Comparison of ENCODE assay signal across 16 cellular contexts in the genomic region with DNA sequence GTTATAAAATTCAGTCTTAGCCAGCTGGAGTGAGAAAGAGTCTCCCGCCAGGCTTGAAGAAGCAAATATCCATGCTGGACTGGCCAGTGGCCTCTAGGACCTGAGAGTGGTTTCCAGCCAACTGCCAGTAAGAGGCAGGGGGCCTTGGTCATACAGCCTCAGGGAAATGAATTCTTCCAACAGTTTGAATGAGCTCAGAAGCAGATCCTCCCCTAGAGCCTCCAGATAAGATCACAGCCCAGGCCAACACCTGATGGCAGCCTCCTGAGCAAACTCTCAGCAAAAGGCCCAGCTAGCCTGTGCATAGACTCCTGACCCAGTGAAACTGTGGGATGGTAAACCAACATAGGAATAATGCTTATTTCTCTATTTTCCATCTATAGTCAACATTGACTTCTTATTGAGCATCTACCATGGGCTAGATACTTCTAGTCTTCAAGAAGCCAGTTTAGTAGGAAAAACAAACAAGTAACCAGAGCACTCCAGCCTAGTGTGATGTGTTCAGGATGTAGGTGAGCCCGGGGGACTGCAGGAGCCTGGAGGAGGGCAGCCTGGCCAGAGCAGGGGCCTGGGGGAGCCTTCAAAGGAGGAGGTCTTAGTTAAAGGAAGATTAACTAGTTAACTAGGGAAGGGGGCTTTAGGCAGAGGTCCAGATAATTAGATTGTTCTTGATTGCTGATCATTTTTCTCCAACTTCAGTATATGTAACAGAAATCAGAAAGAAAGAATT.
A peak's percentile ranks its signal among the peaks of the same experiment; 100 is the strongest.
DNase-seq lines count a peak whose midpoint lies in the region; ATAC-seq and FAIRE-seq lines count a peak whose summit lies in the region.
"Had no signal": no experiment of that assay in that cellular context is flagged by ENCODE, and none has a peak within 500 bp of the region (broad histone marks: within the 10 kb centered on the region; RNA-seq: fewer than 3 reads in every experiment).

No MANE protein-coding gene starts in this region.

- H3K27me3 ChIP-seq in CD4-positive, CD25-positive, alpha-beta regulatory T cell (ENCODE audit: control insufficient read depth, insufficient read depth, low read length) = no peaks in the 10 kb centered on the region
- H3K27me3 ChIP-seq: left lung, sigmoid colon had no signal

- H3K4me1 Mint-ChIP-seq in CD4-positive, CD25-positive, alpha-beta regulatory T cell = peaks cover 16 to 38% (median 25%) of the 10 kb centered on the region in 4 donors
- peaks cover 56% of the 10 kb centered on the region for H3K4me1 Mint-ChIP-seq in activated naive CD8-positive, alpha-beta T cell (ENCODE audit: low read depth)
- H3K4me1 Mint-ChIP-seq in naive thymus-derived CD8-positive, alpha-beta T cell = peaks cover 15 to 55% (median 28%) of the 10 kb centered on the region in 4 donors

- H3K27ac ChIP-seq in CD4-positive, CD25-positive, alpha-beta regulatory T cell (ENCODE audit: insufficient read depth, low read length, poor library complexity, severe bottlenecking) = no peak overlapping the region
- no peak overlapping the region for H3K27ac ChIP-seq in caudate nucleus (ENCODE audit: low read depth, low read length)
- H3K27ac ChIP-seq: left lung, sigmoid colon had no signal

- H3K9me3 ChIP-seq in CD4-positive, CD25-positive, alpha-beta regulatory T cell (ENCODE audit: control insufficient read depth in 2 of 2, low read length in 2 of 2) = no peaks in the 10 kb centered on the region
- H3K9me3 ChIP-seq: left lung, sigmoid colon had no signal

- POLR2A ChIA-PET in naive thymus-derived CD8-positive, alpha-beta T cell (lab: Charles Lee) = interaction anchor here (0.5 to 1.2 kb wide), 3 partner anchors 7 to 593 kb away, joined by 3 to 4 read pairs (median 3); no protein-coding TSS in a partner anchor

- ATAC-seq in CD4-positive, CD25-positive, alpha-beta regulatory T cell (ENCODE audit: low read depth in 2 of 2) = no peak
- no peak for ATAC-seq in naive thymus-derived CD8-positive, alpha-beta T cell
- ATAC-seq in HG02973 (IDR thresholded peaks at IDR 0.05; ENCODE audit: unreplicated experiment) = no peak
- ATAC-seq in GM18511 (IDR thresholded peaks at IDR 0.05; ENCODE audit: unreplicated experiment) = no peak
- ATAC-seq: left lung had no signal

- H3K9me3 Mint-ChIP-seq in CD4-positive, CD25-positive, alpha-beta regulatory T cell = peaks cover 1 to 11% (median 8%) of the 10 kb centered on the region in 7 donors
- peaks cover 18% of the 10 kb centered on the region for H3K9me3 Mint-ChIP-seq in activated naive CD8-positive, alpha-beta T cell (ENCODE audit: low read depth)
- H3K9me3 Mint-ChIP-seq in naive thymus-derived CD8-positive, alpha-beta T cell = peaks cover 0 to 9% (median 2%) of the 10 kb centered on the region in 9 donors

- peak overlapping the region in 2 of 4 donors; percentile 73 for H3K4me3 Mint-ChIP-seq in CD4-positive, CD25-positive, alpha-beta regulatory T cell
- H3K4me3 Mint-ChIP-seq in activated naive CD8-positive, alpha-beta T cell = peak overlapping the region; percentile 56
- H3K4me3 Mint-ChIP-seq in naive thymus-derived CD8-positive, alpha-beta T cell = peak overlapping the region in 9 of 10 donors; percentile 57 to 78 (median 72)

- H3K4me3 ChIP-seq in CD4-positive, CD25-positive, alpha-beta regulatory T cell (ENCODE audit: low read depth, low read length) = peak overlapping the region; percentile 64
- H3K4me3 ChIP-seq: left lung, sigmoid colon had no signal

- H3K27me3 Mint-ChIP-seq in CD4-positive, CD25-positive, alpha-beta regulatory T cell = no peaks in the 10 kb centered on the region
- no peaks in the 10 kb centered on the region for H3K27me3 Mint-ChIP-seq in activated naive CD8-positive, alpha-beta T cell
- no peaks in the 10 kb centered on the region for H3K27me3 Mint-ChIP-seq in naive thymus-derived CD8-positive, alpha-beta T cell

- no peaks in the 10 kb centered on the region for H3K36me3 ChIP-seq in CD4-positive, CD25-positive, alpha-beta regulatory T cell (ENCODE audit: control insufficient read depth, insufficient read depth, low read length)
- H3K36me3 ChIP-seq: left lung, sigmoid colon had no signal

- peaks cover 21% of the 10 kb centered on the region for H3K4me1 ChIP-seq in CD4-positive, CD25-positive, alpha-beta regulatory T cell (ENCODE audit: control insufficient read depth, insufficient read depth, low read length, poor library complexity, severe bottlenecking)
- H3K4me1 ChIP-seq: sigmoid colon had no signal

- peak; percentile 75 for FAIRE-seq in GM19239 (lab: Jason Lieb, UNC)

- DNase-seq in CD4-positive, CD25-positive, alpha-beta regulatory T cell = no peak
- DNase-seq in GM19239 (ENCODE audit: insufficient read length, low spot score) (no peak), caudate nucleus (lab: John Stamatoyannopoulos, UW) (no peak), NCI-H345 treated with DMSO at 0.1 percent for 48 hours (lab: John Stamatoyannopoulos, UW; ENCODE audit: unreplicated experiment) (no peak)
- no peak for DNase-seq in naive thymus-derived CD8-positive, alpha-beta T cell
- DNase-seq: activated CD4-positive, alpha-beta T cell treated with anti-CD3 and anti-CD28 coated beads for 48 hours; activated T-cell treated with anti-CD3 and anti-CD28 coated beads, Interleukin-2, amount 50 U/mL, for 48 hours; glutamatergic neuron; NCI-H1436; RPMI8226; sigmoid colon; substantia nigra had no signal

- no peaks in the 10 kb centered on the region for H3K36me3 Mint-ChIP-seq in CD4-positive, CD25-positive, alpha-beta regulatory T cell
- peaks cover 18% of the 10 kb centered on the region for H3K36me3 Mint-ChIP-seq in activated naive CD8-positive, alpha-beta T cell
- peaks cover 0 to 10% (median 5%) of the 10 kb centered on the region in 3 donors for H3K36me3 Mint-ChIP-seq in naive thymus-derived CD8-positive, alpha-beta T cell

- H3K27ac Mint-ChIP-seq in CD4-positive, CD25-positive, alpha-beta regulatory T cell = peak overlapping the region in 2 of 3 donors; percentile 78 to 88
- H3K27ac Mint-ChIP-seq in activated naive CD8-positive, alpha-beta T cell = peak overlapping the region; percentile 87
- H3K27ac Mint-ChIP-seq in naive thymus-derived CD8-positive, alpha-beta T cell = peak overlapping the region; percentile 41 to 88 (median 71)
